Comparison of ENCODE assay signal across 1 cellular context in genomic region chr5:115816226-115817042, GRCh38.
TF ChIP-seq lines count a peak whose summit lies in the region.

CDO1 (minus strand) TSS chr5:115816659; CDS start chr5:115816397, 262 bp downstream.

TF ChIP-seq in WTC11, 78 proteins besides CTCF, POLR2A, EP300 and RAD21 (continued from another document and continues in another):
- TF ChIP-seq MLX (CRISPR knock-in tag; IDR thresholded peaks at IDR 0.05) (no peak), FOXP1 (CRISPR knock-in tag; IDR thresholded peaks at IDR 0.05; ENCODE audit: borderline replicate concordance) (no peak), SP1 (CRISPR knock-in tag; conservative IDR thresholded peaks at IDR 0.05) (no peak), IRF1 (CRISPR knock-in tag; IDR thresholded peaks at IDR 0.05) (no peak), ZNF512 (CRISPR knock-in tag; IDR thresholded peaks at IDR 0.05; ENCODE audit: borderline replicate concordance) (no peak), STAT6 (CRISPR knock-in tag; conservative IDR thresholded peaks at IDR 0.05; ENCODE audit: low read depth) (0 out of 2 replicates have a peak, but pooled peaks have one; percentile 14), E2F1 (CRISPR knock-in tag; IDR thresholded peaks at IDR 0.05) (no peak), ATF3 (CRISPR knock-in tag; conservative IDR thresholded peaks at IDR 0.05) (0 out of 2 replicates have a peak, but pooled peaks have one; percentile 15), ZNF423 (CRISPR knock-in tag; IDR thresholded peaks at IDR 0.05) (no peak), RORB (CRISPR knock-in tag; IDR thresholded peaks at IDR 0.05) (no peak), PREB (CRISPR knock-in tag; IDR thresholded peaks at IDR 0.05; ENCODE audit: borderline replicate concordance) (no peak), AR (CRISPR knock-in tag; IDR thresholded peaks at IDR 0.05) (no peak), NFE2L1 (CRISPR knock-in tag; IDR thresholded peaks at IDR 0.05) (no peak), PRDM15 (CRISPR knock-in tag; IDR thresholded peaks at IDR 0.05) (no peak), ESRRA (CRISPR knock-in tag; IDR thresholded peaks at IDR 0.05; ENCODE audit: borderline replicate concordance) (no peak; the same call in 1 of the 2 replicates), USF1 (CRISPR knock-in tag; IDR thresholded peaks at IDR 0.05) (no peak), ZNF121 (CRISPR knock-in tag; IDR thresholded peaks at IDR 0.05) (no peak), ZNF138 (CRISPR knock-in tag; conservative IDR thresholded peaks at IDR 0.05) (peak; percentile 49; the same call in 1 of the 2 replicates), MAX (CRISPR knock-in tag; IDR thresholded peaks at IDR 0.05) (0 out of 2 replicates have a peak, but pooled peaks have one; percentile 2), JAZF1 (CRISPR knock-in tag; IDR thresholded peaks at IDR 0.05) (no peak), ZNF416 (CRISPR knock-in tag; IDR thresholded peaks at IDR 0.05) (no peak), MXD4 (CRISPR knock-in tag; IDR thresholded peaks at IDR 0.05; ENCODE audit: borderline replicate concordance) (no peak), MYBL2 (CRISPR knock-in tag; IDR thresholded peaks at IDR 0.05) (no peak), ELF4 (CRISPR knock-in tag; IDR thresholded peaks at IDR 0.05; ENCODE audit: low read depth) (no peak), ZNF425 (CRISPR knock-in tag; conservative IDR thresholded peaks at IDR 0.05) (no peak), NR3C1 (CRISPR knock-in tag; conservative IDR thresholded peaks at IDR 0.05; ENCODE audit: low read depth) (no peak), NR2C2 (CRISPR knock-in tag; IDR thresholded peaks at IDR 0.05) (no peak), IRF2 (CRISPR knock-in tag; IDR thresholded peaks at IDR 0.05; ENCODE audit: borderline replicate concordance, low read depth) (no peak), ZBTB43 (CRISPR knock-in tag; IDR thresholded peaks at IDR 0.05) (no peak), CREM (CRISPR knock-in tag; IDR thresholded peaks at IDR 0.05) (no peak; the same call in 1 of the 2 replicates), KAT7 (CRISPR knock-in tag; IDR thresholded peaks at IDR 0.05; ENCODE audit: borderline replicate concordance) (peak; percentile 90), ZNF232 (CRISPR knock-in tag; IDR thresholded peaks at IDR 0.05) (peak; percentile 53; the same call in 1 of the 2 replicates), PRRX2 (CRISPR knock-in tag; IDR thresholded peaks at IDR 0.05) (no peak), FOXJ3 (CRISPR knock-in tag; IDR thresholded peaks at IDR 0.05; ENCODE audit: borderline replicate concordance) (no peak), ETV6 (CRISPR knock-in tag; IDR thresholded peaks at IDR 0.05) (0 out of 2 replicates have a peak, but pooled peaks have one; percentile 35)
